Comparison of ENCODE assay signal across 20 cellular contexts in the genomic region with DNA sequence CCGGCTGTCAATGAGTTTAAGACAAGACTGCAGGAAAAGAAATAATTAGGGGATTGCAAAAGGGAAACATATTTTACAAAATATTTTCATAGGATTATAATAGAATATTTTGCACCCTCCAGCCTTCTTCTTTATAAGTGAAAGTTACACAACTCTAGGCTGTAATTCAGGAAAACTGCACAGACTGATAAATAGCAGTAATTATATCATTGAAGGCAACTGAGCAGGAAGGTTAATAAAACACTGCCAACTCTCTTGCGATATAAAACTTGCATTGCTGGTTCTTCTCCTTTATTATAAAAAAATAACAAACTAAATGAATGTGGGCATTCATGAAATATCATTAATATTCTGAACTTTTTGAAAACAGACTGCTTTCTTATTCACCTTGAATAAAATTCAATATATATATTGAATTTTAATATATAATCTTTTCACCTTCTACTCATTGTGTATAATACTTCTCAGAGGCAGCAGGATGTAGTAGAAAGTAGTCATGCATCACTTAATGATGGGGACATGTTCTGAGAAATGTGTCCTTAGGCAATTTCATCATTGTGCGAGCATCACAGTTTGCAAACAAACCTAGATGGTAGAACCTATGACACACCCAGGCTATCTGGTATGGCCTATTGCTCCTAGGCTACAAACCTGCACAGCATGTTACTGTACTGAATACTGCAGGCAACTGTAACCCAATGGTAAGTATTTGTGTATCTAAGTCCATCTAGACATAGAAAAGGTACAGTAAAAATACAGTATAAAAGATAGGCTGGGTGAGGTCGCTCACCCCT. TPM values are rescaled to one million over a fixed set of nuclear protein-coding genes. Genes with fewer than 3 reads are reported as not detected.
A peak's percentile ranks its signal among the peaks of the same experiment; 100 is the strongest.
DNase-seq lines count a peak whose midpoint lies in the region; ATAC-seq and TF ChIP-seq lines count a peak whose summit lies in the region.
"Had no signal": no experiment of that assay in that cellular context is flagged by ENCODE, and none has a peak within 500 bp of the region (broad histone marks: within the 10 kb centered on the region; RNA-seq: fewer than 3 reads in every experiment).

No MANE protein-coding gene starts in this region.

- POLR2A ChIA-PET in PC-9 (lab: Charles Lee; ENCODE audit: unreplicated experiment) = no interaction called here

- peak overlapping the region; percentile 55 for H3K27ac Mint-ChIP-seq in mesothelial cell of epicardium
- H3K27ac Mint-ChIP-seq in activated naive CD4-positive, alpha-beta T cell treated with anti-CD3 and anti-CD28 coated beads, Interleukin-2, amount 10 ng/mL, durations not matched to agents 7 days and 5 days = no peak overlapping the region
- H3K27ac Mint-ChIP-seq: CD14-positive monocyte; CD4-positive, alpha-beta memory T cell; HFFc6 had no signal

- H3K27ac ChIP-seq in PC-9 (peak overlapping the region; percentile 46), right cardiac atrium (ENCODE audit: low read length) (no peak overlapping the region), adrenal gland (no peak overlapping the region)
- H3K27ac ChIP-seq: BLaER1, HL-60 had no signal

- peaks cover 28% of the 10 kb centered on the region for H3K4me1 Mint-ChIP-seq in mesothelial cell of epicardium
- no peaks in the 10 kb centered on the region for H3K4me1 Mint-ChIP-seq in activated naive CD4-positive, alpha-beta T cell treated with anti-CD3 and anti-CD28 coated beads, Interleukin-2, amount 10 ng/mL, durations not matched to agents 7 days and 5 days
- H3K4me1 Mint-ChIP-seq: CD14-positive monocyte; CD4-positive, alpha-beta memory T cell had no signal

- H3K4me3 ChIP-seq in PC-9 (no peak overlapping the region), epithelial cell of esophagus (ENCODE audit: low read length) (no peak overlapping the region), right cardiac atrium (ENCODE audit: low read length) (no peak overlapping the region), adrenal gland (no peak overlapping the region)
- H3K4me3 ChIP-seq: BLaER1 had no signal

- no peaks in the 10 kb centered on the region for H3K27me3 Mint-ChIP-seq in mesothelial cell of epicardium (ENCODE audit: low read depth)
- H3K27me3 Mint-ChIP-seq in activated naive CD4-positive, alpha-beta T cell treated with anti-CD3 and anti-CD28 coated beads, Interleukin-2, amount 10 ng/mL, durations not matched to agents 7 days and 5 days = no peaks in the 10 kb centered on the region

- no TSS peak for BruUV-seq in PC-9 (replicated peaks; lab: Mats Ljungman, UMichigan)

- intact Hi-C loops in PC-9 (cut with micrococcal nuclease; ENCODE audit: unreplicated experiment) (no loop called here), right cardiac atrium (cut with DNase I) (no loop called here), adrenal gland (cut with DNase I) (no loop called here)

- no peaks in the 10 kb centered on the region for H4K20me1 ChIP-seq in PC-9 (ENCODE audit: insufficient read depth)
- H4K20me1 ChIP-seq: BLaER1 had no signal

- H3K9me3 ChIP-seq in PC-9 (ENCODE audit: insufficient read depth, low read depth) (peaks cover 8% of the 10 kb centered on the region; the same call in 1 of the 2 replicates), right cardiac atrium (ENCODE audit: control insufficient read depth, low read length) (no peaks in the 10 kb centered on the region), adrenal gland (replicated peaks in 1 of 3) (no peaks in the 10 kb centered on the region)

- peaks cover 11% of the 10 kb centered on the region for H3K9me3 Mint-ChIP-seq in mesothelial cell of epicardium
- H3K9me3 Mint-ChIP-seq in activated naive CD4-positive, alpha-beta T cell treated with anti-CD3 and anti-CD28 coated beads, Interleukin-2, amount 10 ng/mL, durations not matched to agents 7 days and 5 days = no peaks in the 10 kb centered on the region

- no peak overlapping the region for H2AFZ ChIP-seq in PC-9

- peaks cover 20% of the 10 kb centered on the region for H3F3A ChIP-seq in PC-9 (ENCODE audit: insufficient read depth, low read depth)

- CTCF ChIA-PET in PC-9 (lab: Charles Lee) = no interaction called here
- CTCF ChIA-PET in activated naive CD4-positive, alpha-beta T cell treated with anti-CD3 and anti-CD28 coated beads, Interleukin-2, amount 10 ng/mL, durations not matched to agents 7 days and 5 days (lab: Charles Lee) = no interaction called here

- H3K36me3 ChIP-seq in PC-9 (ENCODE audit: low read depth) (no peaks in the 10 kb centered on the region), adrenal gland (replicated peaks in 1 of 2) (no peaks in the 10 kb centered on the region)
- H3K36me3 ChIP-seq: BLaER1 had no signal

- H3K9me2 ChIP-seq in PC-9 (ENCODE audit: insufficient read depth) = no peaks in the 10 kb centered on the region; the same call in 1 of the 2 replicates

- TF ChIP-seq CTCF in PC-9 (conservative IDR thresholded peaks at IDR 0.05) (no peak), epithelial cell of esophagus (IDR thresholded peaks at IDR 0.05; ENCODE audit: insufficient read depth, low read depth, low read length, missing control alignments) (no peak), mesothelial cell of epicardium (IDR thresholded peaks at IDR 0.05; ENCODE audit: unreplicated experiment) (no peak), adrenal gland (IDR thresholded peaks at IDR 0.05) (no peak)

- no peak for TF ChIP-seq POLR2A in adrenal gland (IDR thresholded peaks at IDR 0.05)

- peak overlapping the region; percentile 44 for H3K4me2 ChIP-seq in PC-9
- H3K4me2 ChIP-seq: BLaER1 had no signal

- H3K4me3 Mint-ChIP-seq in mesothelial cell of epicardium = no peak overlapping the region
- H3K4me3 Mint-ChIP-seq in activated naive CD4-positive, alpha-beta T cell treated with anti-CD3 and anti-CD28 coated beads, Interleukin-2, amount 10 ng/mL, durations not matched to agents 7 days and 5 days = no peak overlapping the region
- H3K4me3 Mint-ChIP-seq: CD14-positive monocyte; CD4-positive, alpha-beta memory T cell; HFFc6 had no signal

- peaks cover 8% of the 10 kb centered on the region for H3K36me3 Mint-ChIP-seq in mesothelial cell of epicardium
- H3K36me3 Mint-ChIP-seq in activated naive CD4-positive, alpha-beta T cell treated with anti-CD3 and anti-CD28 coated beads, Interleukin-2, amount 10 ng/mL, durations not matched to agents 7 days and 5 days = no peaks in the 10 kb centered on the region
- H3K36me3 Mint-ChIP-seq: CD14-positive monocyte; CD4-positive, alpha-beta memory T cell had no signal

- no peaks in the 10 kb centered on the region for H3K27me3 ChIP-seq in PC-9 (ENCODE audit: insufficient read depth, low read depth)
- H3K27me3 ChIP-seq in right cardiac atrium (ENCODE audit: control insufficient read depth, insufficient read depth) = no peaks in the 10 kb centered on the region
- H3K27me3 ChIP-seq in adrenal gland = no peaks in the 10 kb centered on the region
- H3K27me3 ChIP-seq: BLaER1 had no signal

- H3K4me1 ChIP-seq in PC-9 (replicated peaks; ENCODE audit: insufficient read depth) = peaks cover 25% of the 10 kb centered on the region
- H3K4me1 ChIP-seq in right cardiac atrium (ENCODE audit: control insufficient read depth, insufficient read depth, low read length) = peaks cover 4% of the 10 kb centered on the region
- H3K4me1 ChIP-seq in adrenal gland (replicated peaks in 1 of 2) = peaks cover 0 to 16% of the 10 kb centered on the region in 2 donors
- H3K4me1 ChIP-seq: BLaER1 had no signal

- 81% methylated on average over 4 of the region's 4 CpGs for WGBS in right cardiac atrium
- WGBS in adrenal gland, 4 donors = 90 to 92% (median 91%) methylated on average over 4 of the region's 4 CpGs

- no peaks in the 10 kb centered on the region for H3K79me2 ChIP-seq in PC-9 (ENCODE audit: low read depth)

- ATAC-seq in right cardiac atrium = no peak
- ATAC-seq: HCT116 had no signal

- peak; percentile 12 for DNase-seq in ELR (ENCODE audit: low read depth)
- DNase-seq in PC-9 = peak in 1 of 2 experiments; percentile 93
- DNase-seq in epithelial cell of esophagus (ENCODE audit: low read depth) = peak; percentile 78
- DNase-seq in mesothelial cell of epicardium (ENCODE audit: low spot score in 2 of 2, unreplicated experiment in 2 of 2) = no peak
- DNase-seq in right cardiac atrium = no peak
- DNase-seq in activated naive CD4-positive, alpha-beta T cell treated with anti-CD3 and anti-CD28 coated beads, Interleukin-2, amount 10 ng/mL, durations not matched to agents 7 days and 5 days = no peak
- DNase-seq in NCI-H2196 treated with DMSO at 0.1 percent for 48 hours (lab: John Stamatoyannopoulos, UW; ENCODE audit: unreplicated experiment) = no peak
- DNase-seq in adrenal gland = no peak
- DNase-seq: 8988T; CD4-positive, alpha-beta memory T cell; DMS153; DMS79; GF-D8; GOT3; H7; HFFc6 had no signal

RNA-seq across cellular contexts. Expression of gene STARD13, which starts 24.9 kb away (rescaled TPM):
- 13.9 and 19.6 TPM in 2 replicates for total RNA-seq in PC-9 (2021)
- 21.3 to 24.5 TPM (median 23.0 TPM) in 3 replicates for total RNA-seq in mesothelial cell of epicardium
- total RNA-seq in right cardiac atrium = 10 to 100 TPM; 26.1 to 35.7 (median 30.7) TPM
- 9.6 TPM for polyA plus RNA-seq in right cardiac atrium
- 10 to 100 TPM; 14.6 to 79.8 (median 40.2) TPM for total RNA-seq in adrenal gland
- 10 to 100 TPM; 10.5 to 14.4 (median 13.1) TPM for polyA plus RNA-seq in adrenal gland
- polyA plus RNA-seq: CD4-positive, alpha-beta memory T cell had no signal

Comparison
In these comparisons a context has a peak if more than half of its experiments do, and no peak if none do; other contexts are left out.
1. DNase-seq: peak in ELR (single experiment) and epithelial cell of esophagus (single experiment); none in mesothelial cell of epicardium (0 of 2), right cardiac atrium (0 of 3), activated naive CD4-positive, alpha-beta T cell treated with anti-CD3 and anti-CD28 coated beads, Interleukin-2, amount 10 ng/mL, durations not matched to agents 7 days and 5 days (single experiment), NCI-H2196 treated with DMSO at 0.1 percent for 48 hours (single experiment) and adrenal gland (0 of 7).